ENCODE assay signal across 21 cellular contexts in genomic region chr6:75124983-75125382, GRCh38.
"Had no signal": no experiment of that assay in that cellular context is flagged by ENCODE, and none has a peak within 500 bp of the region (broad histone marks: within the 10 kb centered on the region; RNA-seq: fewer than 3 reads in every experiment).

No MANE protein-coding gene starts in this region.

- H3K36me3 Mint-ChIP-seq: activated naive CD8-positive, alpha-beta T cell had no signal

- H3K4me1 Mint-ChIP-seq: activated B cell treated with CpG ODN at 0.5 μM for 24 hours; activated CD4-positive, alpha-beta memory T cell treated with anti-CD3 and anti-CD28 coated beads, Interleukin-2, amount 10 ng/mL, durations not matched to agents 7 days and 5 days; activated CD4-positive, alpha-beta T cell treated with anti-CD3 and anti-CD28 coated beads, Interleukin-2, amount 10 ng/mL, durations not matched to agents 7 days and 5 days; activated T-helper 17 cell treated with anti-CD3 and anti-CD28 coated beads, Interleukin-2, amount 50 U/mL, for 72 hours; T-helper 17 cell had no signal

- H3K27me3 Mint-ChIP-seq: activated B cell treated with CpG ODN at 0.5 μM for 24 hours; activated CD4-positive, alpha-beta memory T cell treated with anti-CD3 and anti-CD28 coated beads, Interleukin-2, amount 10 ng/mL, durations not matched to agents 7 days and 5 days; activated CD4-positive, alpha-beta T cell treated with anti-CD3 and anti-CD28 coated beads, Interleukin-2, amount 10 ng/mL, durations not matched to agents 7 days and 5 days; activated naive CD8-positive, alpha-beta T cell; activated T-helper 17 cell treated with anti-CD3 and anti-CD28 coated beads, Interleukin-2, amount 50 U/mL, for 72 hours had no signal

- H3K27ac ChIP-seq: brain microvascular endothelial cell had no signal

- ATAC-seq: activated T-helper 17 cell treated with anti-CD3 and anti-CD28 coated beads, Interleukin-2, amount 50 U/mL, for 72 hours; K562; T-helper 17 cell had no signal

- H3K4me3 ChIP-seq: K562 had no signal

- H3K4me3 Mint-ChIP-seq: activated B cell treated with CpG ODN at 0.5 μM for 24 hours; activated CD4-positive, alpha-beta memory T cell treated with anti-CD3 and anti-CD28 coated beads, Interleukin-2, amount 10 ng/mL, durations not matched to agents 7 days and 5 days; activated CD4-positive, alpha-beta T cell treated with anti-CD3 and anti-CD28 coated beads, Interleukin-2, amount 10 ng/mL, durations not matched to agents 7 days and 5 days; activated naive CD4-positive, alpha-beta T cell treated with anti-CD3 and anti-CD28 coated beads for 36 hours; activated naive CD8-positive, alpha-beta T cell; activated T-helper 17 cell treated with anti-CD3 and anti-CD28 coated beads, Interleukin-2, amount 50 U/mL, for 72 hours; T-helper 17 cell had no signal

- H3K27ac Mint-ChIP-seq: activated B cell treated with CpG ODN at 0.5 μM for 24 hours; activated CD4-positive, alpha-beta memory T cell treated with anti-CD3 and anti-CD28 coated beads, Interleukin-2, amount 10 ng/mL, durations not matched to agents 7 days and 5 days; activated CD4-positive, alpha-beta T cell treated with anti-CD3 and anti-CD28 coated beads, Interleukin-2, amount 10 ng/mL, durations not matched to agents 7 days and 5 days; activated naive CD8-positive, alpha-beta T cell; activated T-helper 17 cell treated with anti-CD3 and anti-CD28 coated beads, Interleukin-2, amount 50 U/mL, for 72 hours; T-helper 17 cell had no signal

- H3K9me3 Mint-ChIP-seq: activated B cell treated with CpG ODN at 0.5 μM for 24 hours; activated CD4-positive, alpha-beta memory T cell treated with anti-CD3 and anti-CD28 coated beads, Interleukin-2, amount 10 ng/mL, durations not matched to agents 7 days and 5 days; activated CD4-positive, alpha-beta T cell treated with anti-CD3 and anti-CD28 coated beads, Interleukin-2, amount 10 ng/mL, durations not matched to agents 7 days and 5 days; activated naive CD4-positive, alpha-beta T cell treated with anti-CD3 and anti-CD28 coated beads for 36 hours; activated T-helper 17 cell treated with anti-CD3 and anti-CD28 coated beads, Interleukin-2, amount 50 U/mL, for 72 hours had no signal

- H3K27me3 ChIP-seq: brain microvascular endothelial cell had no signal

- DNase-seq: activated B cell treated with CpG ODN at 0.5 μM for 24 hours; activated CD4-positive, alpha-beta memory T cell treated with anti-CD3 and anti-CD28 coated beads, Interleukin-2, amount 10 ng/mL, durations not matched to agents 7 days and 5 days; activated CD4-positive, alpha-beta T cell treated with anti-CD3 and anti-CD28 coated beads, Interleukin-2, amount 10 ng/mL, durations not matched to agents 7 days and 5 days; activated gamma-delta T cell; activated naive CD4-positive, alpha-beta T cell treated with anti-CD3 and anti-CD28 coated beads for 36 hours; activated T-cell treated with anti-CD3 and anti-CD28 coated beads for 4 hours; activated T-cell treated with anti-CD3 and anti-CD28 coated beads, Interleukin-2, amount 50 U/mL, for 48 hours; brain microvascular endothelial cell; Karpas-422; NCI-H1105 treated with DMSO at 0.1 percent for 48 hours; NCI-H1436 treated with DMSO at 0.1 percent for 48 hours; NCI-H187; NCI-H2081; NCI-H446; NCI-H524; SIG-M5; T-helper 17 cell; T-helper 9 cell had no signal

- FAIRE-seq: K562 had no signal
